In the genomic region with DNA sequence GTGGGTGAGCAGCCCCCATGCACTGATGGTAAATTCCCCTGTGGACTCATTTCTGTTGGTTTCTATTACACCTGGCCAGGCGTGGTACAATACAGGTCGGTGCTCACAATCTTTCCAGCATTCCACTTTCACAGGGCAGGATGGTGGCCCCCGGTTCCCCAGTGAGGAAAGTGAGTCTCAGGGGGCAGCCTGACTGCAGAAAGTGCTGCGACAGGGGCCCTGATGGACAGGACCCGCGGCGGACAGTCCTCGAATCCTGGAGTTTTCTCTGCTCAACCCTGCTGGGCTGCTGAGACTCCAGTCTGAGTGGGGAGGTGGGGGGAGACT, we compare ENCODE assay signal across 22 cellular contexts. TPM values are rescaled to one million over a fixed set of nuclear protein-coding genes. Genes with fewer than 3 reads are reported as not detected.
DNase-seq lines count a peak whose midpoint lies in the region; ATAC-seq, FAIRE-seq and TF ChIP-seq lines count a peak whose summit lies in the region.
"Had no signal": no experiment of that assay in that cellular context is flagged by ENCODE, and none has a peak within 500 bp of the region (broad histone marks: within the 10 kb centered on the region; RNA-seq: fewer than 3 reads in every experiment).

No MANE protein-coding gene starts in this region.

- no peak overlapping the region for H3K27ac Mint-ChIP-seq in activated CD4-positive, alpha-beta memory T cell treated with anti-CD3 and anti-CD28 coated beads for 36 hours
- peak overlapping the region; percentile 29 to 90 (median 81) for H3K27ac Mint-ChIP-seq in nephron
- H3K27ac Mint-ChIP-seq: activated B cell treated with CpG ODN at 0.5 μM for 24 hours had no signal

- WGBS in gastroesophageal sphincter (ENCODE audit: low coverage in 1 of 2), 2 donors = 74 to 92% methylated on average over 5 to 6 of the region's 8 CpGs
- WGBS in esophagus muscularis mucosa = 90% methylated on average over 7 of the region's 8 CpGs

- intact Hi-C loops in Right ventricle myocardium superior (cut with DNase I) (no loop called here), left cardiac atrium (cut with DNase I) (no loop called here), esophagus muscularis mucosa (cut with DNase I) (no loop called here)
- intact Hi-C loops in activated CD4-positive, alpha-beta memory T cell treated with anti-CD3 and anti-CD28 coated beads for 36 hours (cut with micrococcal nuclease) = loop anchor here (2.0 to 5.0 kb wide), 3 partner anchors 17 to 49 kb away; a partner anchor contains a TSS

- H3K9me3 ChIP-seq in gastroesophageal sphincter (no peaks in the 10 kb centered on the region), esophagus muscularis mucosa (no peaks in the 10 kb centered on the region)
- H3K9me3 ChIP-seq: adrenal gland, SJSA1, uterus had no signal

- H3K4me3 ChIP-seq in gastroesophageal sphincter = no peak overlapping the region
- H3K4me3 ChIP-seq in esophagus muscularis mucosa = no peak overlapping the region
- H3K4me3 ChIP-seq: adrenal gland, SJSA1, uterus had no signal

- peaks cover 6% of the 10 kb centered on the region for H3K36me3 Mint-ChIP-seq in activated CD4-positive, alpha-beta memory T cell treated with anti-CD3 and anti-CD28 coated beads for 36 hours
- H3K36me3 Mint-ChIP-seq in nephron (ENCODE audit: low read depth) = no peaks in the 10 kb centered on the region

- H3K36me3 ChIP-seq in gastroesophageal sphincter = no peaks in the 10 kb centered on the region
- H3K36me3 ChIP-seq in esophagus muscularis mucosa = no peaks in the 10 kb centered on the region
- H3K36me3 ChIP-seq: adrenal gland, SJSA1, uterus had no signal

- TF ChIP-seq CTCF in nephron (IDR thresholded peaks at IDR 0.05; ENCODE audit: unreplicated experiment in 3 of 3) (no peak), gastroesophageal sphincter (IDR thresholded peaks at IDR 0.05) (no peak), esophagus muscularis mucosa (IDR thresholded peaks at IDR 0.05) (no peak)

- H3K4me1 ChIP-seq in gastroesophageal sphincter = peaks cover 0 to 37% (median 10%) of the 10 kb centered on the region in 3 donors
- H3K4me1 ChIP-seq in esophagus muscularis mucosa = peaks cover 9 to 39% (median 38%) of the 10 kb centered on the region in 4 donors

- ATAC-seq in Right ventricle myocardium superior (ENCODE audit: poor library complexity) (no peak), left cardiac atrium (no peak), gastroesophageal sphincter (no peak)
- ATAC-seq: left colon, right cardiac atrium had no signal

- FAIRE-seq in GM12892 (lab: Jason Lieb, UNC) = no peak
- FAIRE-seq: bronchial epithelial cell, frontal cortex, HTR-8/SVneo had no signal

- TF ChIP-seq EP300 in gastroesophageal sphincter (IDR thresholded peaks at IDR 0.05) (no peak), esophagus muscularis mucosa (IDR thresholded peaks at IDR 0.05) (no peak)

- CTCF ChIA-PET in activated CD4-positive, alpha-beta memory T cell treated with anti-CD3 and anti-CD28 coated beads for 36 hours (lab: Charles Lee) = interaction anchor here (2.3 to 9.1 kb wide), 2 partner anchors 31 to 35 kb away, joined by 7 to 57 read pairs; no protein-coding TSS in a partner anchor

- TF ChIP-seq POLR2A in GM12892 (IDR thresholded peaks at IDR 0.05; ENCODE audit: low read depth, low read length) = no peak
- no peak for TF ChIP-seq POLR2A in gastroesophageal sphincter (IDR thresholded peaks at IDR 0.05)
- no peak for TF ChIP-seq POLR2A in esophagus muscularis mucosa (IDR thresholded peaks at IDR 0.05; ENCODE audit: low read depth)

- peaks cover 13% of the 10 kb centered on the region for H3K27me3 Mint-ChIP-seq in activated CD4-positive, alpha-beta memory T cell treated with anti-CD3 and anti-CD28 coated beads for 36 hours
- peaks cover 14% of the 10 kb centered on the region for H3K27me3 Mint-ChIP-seq in nephron (ENCODE audit: low read depth)

- H3K4me1 Mint-ChIP-seq in activated CD4-positive, alpha-beta memory T cell treated with anti-CD3 and anti-CD28 coated beads for 36 hours (ENCODE audit: low read depth) = peaks cover 44% of the 10 kb centered on the region
- peaks cover 16% of the 10 kb centered on the region for H3K4me1 Mint-ChIP-seq in nephron

- H3K9me3 Mint-ChIP-seq in activated CD4-positive, alpha-beta memory T cell treated with anti-CD3 and anti-CD28 coated beads for 36 hours = no peaks in the 10 kb centered on the region
- no peaks in the 10 kb centered on the region for H3K9me3 Mint-ChIP-seq in nephron
- H3K9me3 Mint-ChIP-seq: activated B cell treated with CpG ODN at 0.5 μM for 24 hours had no signal

- H3K27ac ChIP-seq in gastroesophageal sphincter (no peak overlapping the region), esophagus muscularis mucosa (replicated peaks in 1 of 4) (no peak overlapping the region)
- H3K27ac ChIP-seq: adrenal gland, SJSA1, uterus had no signal

- POLR2A ChIA-PET in activated CD4-positive, alpha-beta memory T cell treated with anti-CD3 and anti-CD28 coated beads for 36 hours (lab: Charles Lee) = no interaction called here

- H3K27me3 ChIP-seq in gastroesophageal sphincter (peaks cover 67% of the 10 kb centered on the region), esophagus muscularis mucosa (peaks cover 0 to 65% (median 22%) of the 10 kb centered on the region in 4 donors)

- no peak overlapping the region for H3K4me3 Mint-ChIP-seq in activated CD4-positive, alpha-beta memory T cell treated with anti-CD3 and anti-CD28 coated beads for 36 hours
- H3K4me3 Mint-ChIP-seq in nephron = peak overlapping the region; percentile 35 to 78 (median 38)
- H3K4me3 Mint-ChIP-seq: activated B cell treated with CpG ODN at 0.5 μM for 24 hours had no signal

- peak; percentile 11 for DNase-seq in Right ventricle myocardium superior
- no peak for DNase-seq in left cardiac atrium
- peak; percentile 8 for DNase-seq in activated CD4-positive, alpha-beta memory T cell treated with anti-CD3 and anti-CD28 coated beads for 36 hours
- DNase-seq in GM12892 (ENCODE audit: insufficient read length) = no peak
- DNase-seq in AG20443 (ENCODE audit: low spot score) = no peak
- DNase-seq in esophagus muscularis mucosa (ENCODE audit: extremely low spot score) = no peak
- DNase-seq: activated B cell treated with CpG ODN at 0.5 μM for 24 hours, Kasumi-1, midbrain, NCI-H526 treated with DMSO at 0.1 percent for 48 hours had no signal

RNA-seq across cellular contexts. Expression of a gene that starts 3.1 kb away (rescaled TPM):
- 6.1 TPM for total RNA-seq in Right ventricle myocardium superior
- total RNA-seq in left cardiac atrium = 10 to 100 TPM; 10.8 to 15.8 TPM
- total RNA-seq in activated CD4-positive, alpha-beta memory T cell treated with anti-CD3 and anti-CD28 coated beads for 36 hours = 10 to 100 TPM; 74.3 to 75.0 TPM
- polyA plus RNA-seq in GM12892 (2012; ENCODE audit: missing spikeins) = 13.7 TPM
- total RNA-seq in gastroesophageal sphincter = 10 to 100 TPM in 2 of 4 donors, 1 to 10 TPM in 2; 8.5 to 35.3 (median 15.5) TPM
- 10 to 100 TPM; 13.3 to 23.7 (median 18.8) TPM for total RNA-seq in esophagus muscularis mucosa

RNA-seq across cellular contexts. Expression of a gene that starts 7.7 kb away (rescaled TPM):
- 0.11 TPM for total RNA-seq in Right ventricle myocardium superior
- total RNA-seq in left cardiac atrium = under 1 TPM; 0.16 to 0.62 TPM
- 1 to 10 TPM in 1 of 2 experiments, under 1 TPM in 1; 0.99 to 1.2 TPM for total RNA-seq in activated CD4-positive, alpha-beta memory T cell treated with anti-CD3 and anti-CD28 coated beads for 36 hours
- polyA plus RNA-seq in GM12892 (2012; ENCODE audit: missing spikeins) = not detected
- total RNA-seq in gastroesophageal sphincter = 1 to 10 TPM in 1 of 4 donors, under 1 TPM in 1, not detected in 2; 0.23 to 1.9 TPM
- 1 to 10 TPM in 1 of 4 donors, under 1 TPM in 2, not detected in 1; 0.13 to 2.2 (median 0.42) TPM for total RNA-seq in esophagus muscularis mucosa
- total RNA-seq: bronchial epithelial cell, dermis microvascular lymphatic vessel endothelial cell, epithelial cell of proximal tubule, frontal cortex, SJSA1 had no signal

RNA-seq across cellular contexts. Expression of a gene that starts 13.5 kb away (rescaled TPM):
- total RNA-seq in Right ventricle myocardium superior (not detected), left cardiac atrium (not detected), gastroesophageal sphincter (not detected), esophagus muscularis mucosa (not detected)
- not detected for total RNA-seq in activated CD4-positive, alpha-beta memory T cell treated with anti-CD3 and anti-CD28 coated beads for 36 hours
- polyA plus RNA-seq in GM12892 (2012; ENCODE audit: missing spikeins) = not detected
- total RNA-seq: activated B cell treated with CpG ODN at 0.5 μM for 24 hours, adrenal gland, bronchial epithelial cell, dermis microvascular lymphatic vessel endothelial cell, epithelial cell of proximal tubule, frontal cortex, left colon, right cardiac atrium, SJSA1, uterus had no signal
- polyA plus RNA-seq: adrenal gland, right cardiac atrium had no signal

RNA-seq across cellular contexts. Expression of a gene that starts 21.8 kb away (rescaled TPM):
- 194 TPM for total RNA-seq in Right ventricle myocardium superior
- total RNA-seq in left cardiac atrium = 100 to 1,000 TPM; 420 to 494 TPM
- 100 to 1,000 TPM; 525 to 561 TPM for total RNA-seq in activated CD4-positive, alpha-beta memory T cell treated with anti-CD3 and anti-CD28 coated beads for 36 hours
- polyA plus RNA-seq in GM12892 (2012; ENCODE audit: missing spikeins) = 157 TPM
- 100 to 1,000 TPM in 3 of 4 donors, 10 to 100 TPM in 1; 89.3 to 183 (median 126) TPM for total RNA-seq in gastroesophageal sphincter
- total RNA-seq in esophagus muscularis mucosa = 100 to 1,000 TPM in 3 of 4 donors, 10 to 100 TPM in 1; 92.2 to 235 (median 194) TPM

RNA-seq across cellular contexts. Expression of a gene that starts 28.0 kb away (rescaled TPM):
- total RNA-seq in Right ventricle myocardium superior (83.1 TPM), left cardiac atrium (100 to 1,000 TPM; 151 to 215 TPM), gastroesophageal sphincter (100 to 1,000 TPM in 3 of 4 donors, 10 to 100 TPM in 1; 29.9 to 138 (median 112) TPM), esophagus muscularis mucosa (100 to 1,000 TPM in 3 of 4 donors, 10 to 100 TPM in 1; 60.6 to 197 (median 171) TPM)
- total RNA-seq in activated CD4-positive, alpha-beta memory T cell treated with anti-CD3 and anti-CD28 coated beads for 36 hours = 100 to 1,000 TPM; 195 to 200 TPM
- polyA plus RNA-seq in GM12892 (2012; ENCODE audit: missing spikeins) = 237 TPM

Comparison
In these comparisons a context has a peak if more than half of its experiments do, and no peak if none do; other contexts are left out.
1. DNase-seq: peak in Right ventricle myocardium superior (single experiment) and activated CD4-positive, alpha-beta memory T cell treated with anti-CD3 and anti-CD28 coated beads for 36 hours (single experiment); none in left cardiac atrium (single experiment), GM12892 (single experiment), AG20443 (single experiment) and esophagus muscularis mucosa (single experiment).